14 cellular contexts compared by ENCODE assay signal in the genomic region with DNA sequence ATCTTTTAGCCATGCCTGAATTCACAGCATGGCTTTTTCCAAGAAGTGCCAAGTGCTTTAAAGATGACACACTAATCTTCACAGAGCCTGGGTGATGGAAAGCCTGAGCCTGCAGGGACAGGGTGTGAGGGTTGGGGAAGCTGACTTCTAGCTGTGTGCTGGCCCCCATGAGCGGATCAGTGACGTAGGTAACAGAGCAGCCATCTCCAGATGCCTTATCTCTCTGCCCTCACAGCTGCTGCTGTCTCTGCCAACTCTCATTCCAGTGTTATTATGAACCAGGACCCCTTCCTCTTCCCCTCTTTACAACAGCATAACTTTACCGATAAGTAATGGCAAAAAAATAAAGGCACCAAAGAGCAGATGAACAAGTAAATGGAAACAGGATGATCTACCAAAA.
"Had no signal": no experiment of that assay in that cellular context is flagged by ENCODE, and none has a peak within 500 bp of the region (broad histone marks: within the 10 kb centered on the region; RNA-seq: fewer than 3 reads in every experiment).

No MANE protein-coding gene starts in this region.

- H3K27me3 ChIP-seq: heart left ventricle, testis, tibial nerve had no signal

- H3K27ac Mint-ChIP-seq: naive thymus-derived CD4-positive, alpha-beta T cell had no signal

- H3K36me3 ChIP-seq: heart left ventricle had no signal

- H3K4me3 Mint-ChIP-seq: naive thymus-derived CD4-positive, alpha-beta T cell; neural crest cell had no signal

- H3K4me1 Mint-ChIP-seq: neural crest cell had no signal

- H3K4me3 ChIP-seq: heart left ventricle, testis, tibial nerve had no signal

- H3K36me3 Mint-ChIP-seq: naive thymus-derived CD4-positive, alpha-beta T cell had no signal

- H3K9me3 ChIP-seq: testis had no signal

- ATAC-seq: esophagus mucosa; naive thymus-derived CD4-positive, alpha-beta T cell had no signal

- H3K27ac ChIP-seq: heart left ventricle, testis, tibial nerve had no signal

- DNase-seq: effector memory CD4-positive, alpha-beta T cell; foreskin fibroblast; heart left ventricle; hippocampal formation; mammary epithelial cell; naive thymus-derived CD4-positive, alpha-beta T cell; posterior cingulate gyrus; small intestine; stimulated activated CD4-positive, alpha-beta T cell treated with anti-CD3 and anti-CD28 coated beads, Interleukin-2, amount 100 ng/mL, for 48 hours; stimulated activated naive CD4-positive, alpha-beta T cell treated with Interleukin-2 at 50 U/mL for 16 hours; testis had no signal

- H3K4me1 ChIP-seq: heart left ventricle, testis, tibial nerve had no signal
